26 cellular contexts compared by ENCODE assay signal in genomic region chr22:50732681-50733080, GRCh38. TPM values are rescaled to one million over a fixed set of nuclear protein-coding genes. Genes with fewer than 3 reads are reported as not detected.
DNase-seq lines count a peak whose midpoint lies in the region; ATAC-seq, FAIRE-seq and TF ChIP-seq lines count a peak whose summit lies in the region.
"Had no signal": no experiment of that assay in that cellular context is flagged by ENCODE, and none has a peak within 500 bp of the region (broad histone marks: within the 10 kb centered on the region; RNA-seq: fewer than 3 reads in every experiment).

No MANE protein-coding gene starts in this region.

- H3K36me3 ChIP-seq in DOHH2 (ENCODE audit: control insufficient read depth, low read length) (no peaks in the 10 kb centered on the region), endothelial cell of umbilical vein (ENCODE audit: control insufficient read depth in 2 of 2, extremely low read depth in 1 of 2, insufficient read depth in 2 of 2, low read length in 2 of 2) (peaks cover 7 to 26% of the 10 kb centered on the region in 2 experiments), spleen (peaks cover 0 to 39% (median 3%) of the 10 kb centered on the region in 6 donors)
- H3K36me3 ChIP-seq: HAP-1, neural progenitor cell, sigmoid colon, thyroid gland had no signal

- H3K79me2 ChIP-seq in DOHH2 (ENCODE audit: control insufficient read depth, low read length): no peaks in the 10 kb centered on the region
- H3K79me2 ChIP-seq in endothelial cell of umbilical vein (ENCODE audit: control insufficient read depth, insufficient read depth, low read length): peaks cover 12% of the 10 kb centered on the region

- H4K20me1 ChIP-seq in DOHH2 (ENCODE audit: control insufficient read depth, insufficient read depth, low read depth, low read length): no peaks in the 10 kb centered on the region
- H4K20me1 ChIP-seq in endothelial cell of umbilical vein (replicated peaks; ENCODE audit: control insufficient read depth, extremely low read depth, insufficient read depth, low read length): no peaks in the 10 kb centered on the region

- dilution Hi-C loops in endothelial cell of umbilical vein (cut with MboI; ENCODE audit: extremely low pct_ligation_motif_present, low sequenced_read_pairs): no loop called here

- intact Hi-C loops in endothelial cell of umbilical vein (cut with micrococcal nuclease): no loop called here
- intact Hi-C loops in spleen (cut with DNase I; ENCODE audit: low total_unique reads): no loop called here

- ATAC-seq in omental fat pad (ENCODE audit: low FRiP score): no peak

- TF ChIP-seq CTCF in DOHH2 (IDR thresholded peaks at IDR 0.05; ENCODE audit: low read depth, low read length, poor library complexity, severe bottlenecking): no peak
- no peak for TF ChIP-seq CTCF in endothelial cell of umbilical vein (IDR thresholded peaks at IDR 0.05; ENCODE audit: extremely low read depth in 1 of 2, insufficient read depth in 1 of 2, low read depth in 1 of 2, low read length in 2 of 2)
- no peak for TF ChIP-seq CTCF in omental fat pad (IDR thresholded peaks at IDR 0.05)
- TF ChIP-seq CTCF in spleen (IDR thresholded peaks at IDR 0.05 in 8 of 11, conservative IDR thresholded peaks at IDR 0.05 in 3 of 11): no peak

- H3K9me3 ChIP-seq in DOHH2 (ENCODE audit: control insufficient read depth, insufficient read depth, low read length): no peaks in the 10 kb centered on the region
- no peaks in the 10 kb centered on the region for H3K9me3 ChIP-seq in endothelial cell of umbilical vein (replicated peaks; ENCODE audit: control insufficient read depth, insufficient read depth, low read length)
- no peaks in the 10 kb centered on the region for H3K9me3 ChIP-seq in spleen
- H3K9me3 ChIP-seq: Caco-2, esophagus muscularis mucosa, HAP-1, sigmoid colon, thyroid gland had no signal

- H3K27ac ChIP-seq in DOHH2 (ENCODE audit: low read depth, low read length) (no peak overlapping the region), endothelial cell of umbilical vein (ENCODE audit: insufficient read depth, low read depth, low read length) (no peak overlapping the region), spleen (no peak overlapping the region)
- H3K27ac ChIP-seq: 22Rv1, esophagus muscularis mucosa, neural progenitor cell, sigmoid colon, thyroid gland had no signal

- no peak overlapping the region for H3K9ac ChIP-seq in endothelial cell of umbilical vein (replicated peaks; ENCODE audit: extremely low read depth, insufficient read depth, low read length)
- H3K9ac ChIP-seq: neural progenitor cell had no signal

- FAIRE-seq in endothelial cell of umbilical vein (lab: Jason Lieb, UNC): no peak
- FAIRE-seq: HTR-8/SVneo, K562 had no signal

- H3K4me2 ChIP-seq in DOHH2 (ENCODE audit: low read length) (peak overlapping the region; percentile 52), endothelial cell of umbilical vein (ENCODE audit: insufficient read depth, low read length) (no peak overlapping the region)

- H2AFZ ChIP-seq in endothelial cell of umbilical vein (ENCODE audit: low read depth, low read length): no peak overlapping the region
- H2AFZ ChIP-seq: neural progenitor cell had no signal

- H3K27me3 ChIP-seq in DOHH2 (ENCODE audit: control insufficient read depth, low read length): peaks cover 17% of the 10 kb centered on the region
- H3K27me3 ChIP-seq in endothelial cell of umbilical vein (ENCODE audit: control insufficient read depth in 2 of 2, insufficient read depth in 2 of 2, low read length in 2 of 2): no peaks in the 10 kb centered on the region
- peaks cover 0 to 20% (median 0%) of the 10 kb centered on the region in 7 donors for H3K27me3 ChIP-seq in spleen (replicated peaks in 1 of 7)
- H3K27me3 ChIP-seq: thyroid gland had no signal

- no peak for TF ChIP-seq POLR2A in endothelial cell of umbilical vein (IDR thresholded peaks at IDR 0.05; ENCODE audit: low read depth, low read length)
- no peak for TF ChIP-seq POLR2A in spleen (IDR thresholded peaks at IDR 0.05)

- WGBS in spleen, 5 donors: 69 to 85% (median 76%) methylated on average over 12 of the region's 12 CpGs

- BruUV-seq in endothelial cell of umbilical vein (replicated peaks; lab: Mats Ljungman, UMichigan): TSS peak; percentile 41

- H3K4me3 ChIP-seq in DOHH2 (ENCODE audit: low read length) (no peak overlapping the region), endothelial cell of umbilical vein (replicated peaks in 1 of 3; ENCODE audit: insufficient read depth in 1 of 3, low read depth in 1 of 3, low read length in 3 of 3) (no peak overlapping the region), spleen (no peak overlapping the region)
- H3K4me3 ChIP-seq: HAP-1, K562, lung, neural progenitor cell, thyroid gland had no signal

- no peaks in the 10 kb centered on the region for H3K9me2 ChIP-seq in DOHH2 (replicated peaks; ENCODE audit: control insufficient read depth, low read length)

- peak; percentile 15 for DNase-seq in activated CD4-positive, CD25-positive, alpha-beta regulatory T cell treated with anti-CD3 and anti-CD28 coated beads, Interleukin-2, amount 50 U/mL, for 72 hours
- no peak for DNase-seq in activated CD4-positive, CD25-positive, alpha-beta regulatory T cell (lab: John Stamatoyannopoulos, UW)
- DNase-seq in endothelial cell of umbilical vein (ENCODE audit: low read depth, low spot score): no peak
- peak; percentile 11 for DNase-seq in omental fat pad (ENCODE audit: low spot score)
- no peak for DNase-seq in NCI-H2196 (lab: John Stamatoyannopoulos, UW; ENCODE audit: unreplicated experiment)
- DNase-seq in spleen: no peak
- DNase-seq in NOMO-1 treated with DMSO at 0.1 percent for 48 hours (lab: John Stamatoyannopoulos, UW; ENCODE audit: unreplicated experiment): no peak
- DNase-seq: GDM1, islet precursor cell, NCI-H1105, NCI-H510A treated with DMSO at 0.1 percent for 48 hours had no signal

- no peaks in the 10 kb centered on the region for H3K9me1 ChIP-seq in endothelial cell of umbilical vein (replicated peaks; ENCODE audit: control insufficient read depth, extremely low read depth, insufficient read depth, low read length)

- POLR2A ChIA-PET in endothelial cell of umbilical vein (lab: Charles Lee): no interaction called here

- H3F3A ChIP-seq in DOHH2 (ENCODE audit: control insufficient read depth, insufficient read depth): no peaks in the 10 kb centered on the region

- H3K4me1 ChIP-seq in DOHH2 (ENCODE audit: control insufficient read depth, low read length): peaks cover 33% of the 10 kb centered on the region
- H3K4me1 ChIP-seq in endothelial cell of umbilical vein (ENCODE audit: control insufficient read depth, extremely low read depth, insufficient read depth, low read length): no peaks in the 10 kb centered on the region
- H3K4me1 ChIP-seq in spleen: peaks cover 0 to 47% (median 34%) of the 10 kb centered on the region in 6 donors
- H3K4me1 ChIP-seq: Caco-2, HAP-1 had no signal

- CTCF ChIA-PET in endothelial cell of umbilical vein (lab: Charles Lee): no interaction called here

TF ChIP-seq in endothelial cell of umbilical vein, 7 proteins besides CTCF, POLR2A, EP300 and RAD21:
- no peak for TF ChIP-seq POLR2AphosphoS5 (IDR thresholded peaks at IDR 0.05; ENCODE audit: insufficient read depth, low read depth, low read length)
- no peak for TF ChIP-seq JUN (IDR thresholded peaks at IDR 0.05; ENCODE audit: borderline replicate concordance, insufficient read depth, insufficient read length, low read depth)
- TF ChIP-seq, protein P1, sequence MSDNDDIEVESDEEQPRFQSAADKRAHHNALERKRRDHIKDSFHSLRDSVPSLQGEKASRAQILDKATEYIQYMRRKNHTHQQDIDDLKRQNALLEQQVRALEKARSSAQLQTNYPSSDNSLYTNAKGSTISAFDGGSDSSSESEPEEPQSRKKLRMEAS (IDR thresholded peaks at IDR 0.05; ENCODE audit: insufficient read depth, insufficient read length): no peak
- no peak for TF ChIP-seq EZH2 (IDR thresholded peaks at IDR 0.05; ENCODE audit: borderline replicate concordance, low read depth, low read length, severe bottlenecking)
- no peak for TF ChIP-seq FOS (IDR thresholded peaks at IDR 0.05; ENCODE audit: borderline replicate concordance, insufficient read depth, low read length)
- no peak for TF ChIP-seq MYC (IDR thresholded peaks at IDR 0.05; ENCODE audit: low read depth, low read length)
- no peak for TF ChIP-seq GATA2 (IDR thresholded peaks at IDR 0.05; ENCODE audit: insufficient read depth, insufficient read length, low read depth, low read length)

RNA-seq across cellular contexts. Expression of gene ACR, which starts 5.3 kb away (rescaled TPM):
- total RNA-seq in endothelial cell of umbilical vein: 4.1 and 4.9 TPM in 2 replicates
- 0.43 and 0.91 TPM in 2 replicates for polyA plus RNA-seq in endothelial cell of umbilical vein
- 0.21 and 0.25 TPM in 2 replicates for polyA plus RNA-seq in endothelial cell of umbilical vein (2011; cell fraction: cytosol; rRNA removed)
- 4.4 and 4.5 TPM in 2 replicates for polyA plus RNA-seq in endothelial cell of umbilical vein (2011; cell fraction: nucleus; rRNA removed)
- 0.60 and 0.82 TPM in 2 replicates for polyA plus RNA-seq in endothelial cell of umbilical vein (2012)
- 1.1 and 3.4 TPM in 2 replicates for polyA minus RNA-seq in endothelial cell of umbilical vein
- polyA minus RNA-seq in endothelial cell of umbilical vein (2011; cell fraction: cytosol; rRNA and poly(A)+ RNA removed): not detected
- 2.6 and 4.5 TPM in 2 replicates for polyA minus RNA-seq in endothelial cell of umbilical vein (2011; cell fraction: nucleus; rRNA and poly(A)+ RNA removed)
- total RNA-seq in omental fat pad: 1 to 10 TPM in 1 of 4 donors, under 1 TPM in 1, not detected in 2; 0.72 to 1.7 TPM
- 10 to 100 TPM in 1 of 7 donors, 1 to 10 TPM in 5, under 1 TPM in 1; 0.88 to 12.5 (median 2.3) TPM for total RNA-seq in spleen
- 1 to 10 TPM in 1 of 3 donors, under 1 TPM in 2; 0.21 to 1.2 (median 0.67) TPM for polyA plus RNA-seq in spleen
- total RNA-seq: Caco-2, K562, M059J, PC-3, progenitor cell of endocrine pancreas, T-helper 17 cell had no signal
- polyA plus RNA-seq: K562 had no signal

RNA-seq across cellular contexts. Expression of gene RABL2B, which starts 50.8 kb away (rescaled TPM):
- 24.3 and 26.7 TPM in 2 replicates for total RNA-seq in endothelial cell of umbilical vein
- polyA plus RNA-seq in endothelial cell of umbilical vein: 39.8 and 41.8 TPM in 2 replicates
- polyA plus RNA-seq in endothelial cell of umbilical vein (2011; cell fraction: cytosol; rRNA removed): 24.4 and 24.8 TPM in 2 replicates
- 99.1 and 107 TPM in 2 replicates for polyA plus RNA-seq in endothelial cell of umbilical vein (2011; cell fraction: nucleus; rRNA removed)
- polyA plus RNA-seq in endothelial cell of umbilical vein (2012): 16.7 and 19.5 TPM in 2 replicates
- 39.2 and 41.0 TPM in 2 replicates for polyA minus RNA-seq in endothelial cell of umbilical vein
- 3.9 TPM for polyA minus RNA-seq in endothelial cell of umbilical vein (2011; cell fraction: cytosol; rRNA and poly(A)+ RNA removed)
- 19.8 and 34.7 TPM in 2 replicates for polyA minus RNA-seq in endothelial cell of umbilical vein (2011; cell fraction: nucleus; rRNA and poly(A)+ RNA removed)
- total RNA-seq in omental fat pad: 10 to 100 TPM; 13.3 to 18.8 (median 16.6) TPM
- total RNA-seq in spleen: 10 to 100 TPM; 17.1 to 46.9 (median 20.7) TPM
- 10 to 100 TPM; 14.5 to 21.4 (median 14.9) TPM for polyA plus RNA-seq in spleen

Comparison
In these comparisons a context has a peak if more than half of its experiments do, and no peak if none do; other contexts are left out.
1. DNase-seq: peak in activated CD4-positive, CD25-positive, alpha-beta regulatory T cell treated with anti-CD3 and anti-CD28 coated beads, Interleukin-2, amount 50 U/mL, for 72 hours (single experiment) and omental fat pad (single experiment); none in activated CD4-positive, CD25-positive, alpha-beta regulatory T cell (0 of 4), endothelial cell of umbilical vein (single experiment), NCI-H2196 (single experiment), spleen (single experiment) and NOMO-1 treated with DMSO at 0.1 percent for 48 hours (single experiment).